18 cellular contexts compared by ENCODE assay signal in genomic region chr14:89455412-89455811, GRCh38. TPM values are rescaled to one million over a fixed set of nuclear protein-coding genes. Genes with fewer than 3 reads are reported as not detected.
DNase-seq lines count a peak whose midpoint lies in the region; ATAC-seq and TF ChIP-seq lines count a peak whose summit lies in the region.
"Had no signal": no experiment of that assay in that cellular context is flagged by ENCODE, and none has a peak within 500 bp of the region (broad histone marks: within the 10 kb centered on the region; RNA-seq: fewer than 3 reads in every experiment).

No MANE protein-coding gene starts in this region.

- TF ChIP-seq POLR2A in body of pancreas (IDR thresholded peaks at IDR 0.05), result no peak
- TF ChIP-seq POLR2A in testis (IDR thresholded peaks at IDR 0.05), result no peak

- 24 to 41% methylated on average over 5 to 9 of the region's 9 CpGs for WGBS in body of pancreas, 2 donors
- 58 to 68% methylated on average over 9 of the region's 9 CpGs for WGBS in testis, 2 donors

- H3K4me3 ChIP-seq in body of pancreas (no peak overlapping the region), testis (no peak overlapping the region), tibial artery (no peak overlapping the region)
- H3K4me3 ChIP-seq: BLaER1, gastroesophageal sphincter, PC-9, thoracic aorta had no signal

- no peaks in the 10 kb centered on the region for H3K9me3 ChIP-seq in body of pancreas
- no peaks in the 10 kb centered on the region for H3K9me3 ChIP-seq in testis
- H3K9me3 ChIP-seq in tibial artery, result no peaks in the 10 kb centered on the region
- H3K9me3 ChIP-seq: BLaER1, gastroesophageal sphincter, thoracic aorta had no signal

- intact Hi-C loops in body of pancreas (cut with DNase I) (no loop called here), testis (cut with DNase I; ENCODE audit: low total_unique reads) (no loop called here), tibial artery (cut with DNase I; ENCODE audit: low total_unique reads) (no loop called here)

- no peaks in the 10 kb centered on the region for H3K36me3 ChIP-seq in body of pancreas (replicated peaks in 1 of 2; ENCODE audit: insufficient read depth in 1 of 2, low read depth in 2 of 2)
- H3K36me3 ChIP-seq in testis (ENCODE audit: low read depth, missing control alignments), result no peaks in the 10 kb centered on the region
- H3K36me3 ChIP-seq in tibial artery, result no peaks in the 10 kb centered on the region
- H3K36me3 ChIP-seq: gastroesophageal sphincter, thoracic aorta had no signal

- TF ChIP-seq CTCF in body of pancreas (IDR thresholded peaks at IDR 0.05) (no peak), testis (IDR thresholded peaks at IDR 0.05) (no peak), tibial artery (IDR thresholded peaks at IDR 0.05) (no peak)

- H3K27ac ChIP-seq in body of pancreas, result no peak overlapping the region
- no peak overlapping the region for H3K27ac ChIP-seq in testis
- H3K27ac ChIP-seq in tibial artery, result no peak overlapping the region
- H3K27ac ChIP-seq: 22Rv1, BLaER1, gastroesophageal sphincter, PC-9, thoracic aorta, VCaP had no signal

- H3K27me3 ChIP-seq in body of pancreas (no peaks in the 10 kb centered on the region), testis (no peaks in the 10 kb centered on the region), tibial artery (no peaks in the 10 kb centered on the region)
- H3K27me3 ChIP-seq: BLaER1, gastroesophageal sphincter had no signal

- H3K4me1 ChIP-seq in body of pancreas (peaks cover 7% of the 10 kb centered on the region), testis (peaks cover 14% of the 10 kb centered on the region), tibial artery (no peaks in the 10 kb centered on the region)
- H3K4me1 ChIP-seq: gastroesophageal sphincter had no signal

- DNase-seq in NCI-H82 (lab: John Stamatoyannopoulos, UW) (peak; percentile 14), NCI-H82 treated with DMSO at 0.1 percent for 48 hours (lab: John Stamatoyannopoulos, UW; ENCODE audit: unreplicated experiment) (no peak), body of pancreas (peak in 3 of 4 donors; percentile 26 to 65 (median 35)), left kidney (ENCODE audit: low read depth, low spot score) (peak; percentile 25), testis (peak; percentile 65), tibial artery (no peak), hepatic stellate cell (ENCODE audit: low spot score) (no peak), NCI-H1105 treated with DMSO at 0.1 percent for 48 hours (lab: John Stamatoyannopoulos, UW) (no peak)
- DNase-seq: NCI-H2029 treated with DMSO at 0.1 percent for 48 hours; NCI-H526; PC-9; stimulated activated CD4-positive, alpha-beta T cell treated with anti-CD3 and anti-CD28 coated beads, Interleukin-4, amount 100 ng/mL, for 1 hour had no signal

- ATAC-seq in body of pancreas, result peak; percentile 35
- ATAC-seq: gastroesophageal sphincter, HepG2 had no signal

RNA-seq across cellular contexts. Expression of gene FOXN3, which starts 38.4 kb away (rescaled TPM):
- total RNA-seq in body of pancreas (10 to 100 TPM; 42.3 to 61.6 TPM), testis (100 to 1,000 TPM; 100 to 103 TPM)
- polyA plus RNA-seq in testis (ENCODE audit: insufficient read depth, low read depth, low replicate concordance), result 40.7 TPM

Comparison
In these comparisons a context has a peak if more than half of its experiments do, and no peak if none do; other contexts are left out.
1. DNase-seq: peak in NCI-H82 (single experiment), body of pancreas (3 of 4), left kidney (single experiment) and testis (single experiment); none in NCI-H82 treated with DMSO at 0.1 percent for 48 hours (single experiment), tibial artery (0 of 2), hepatic stellate cell (single experiment) and NCI-H1105 treated with DMSO at 0.1 percent for 48 hours (single experiment).